In genomic region chr18:59467497-59467896, GRCh38 we compare ENCODE assay signal across 21 cellular contexts.
"Had no signal": no experiment of that assay in that cellular context is flagged by ENCODE, and none has a peak within 500 bp of the region (broad histone marks: within the 10 kb centered on the region; RNA-seq: fewer than 3 reads in every experiment).

No MANE protein-coding gene starts in this region.

- ATAC-seq: stimulated activated memory B cell treated with anti-CD40 and anti-IgM and Interleukin-4, amounts not matched to agents 10 μg/mL and 1 μg/mL and 100 μg/mL, for 72 hours; stimulated activated naive CD8-positive, alpha-beta T cell treated with anti-CD3 and anti-CD28 coated beads, Interleukin-15, amount 100 ng/mL, for 72 hours had no signal

- H3K9ac ChIP-seq: neural progenitor cell had no signal

- H3K27ac ChIP-seq: left ventricle myocardium inferior, neural progenitor cell, ovary, right atrium auricular region, right lobe of liver, tibial nerve, uterus had no signal

- H2AFZ ChIP-seq: neural progenitor cell had no signal

- H3K4me2 ChIP-seq: neural progenitor cell, smooth muscle cell had no signal

- H3K36me3 ChIP-seq: left ventricle myocardium inferior, neural progenitor cell, ovary, right atrium auricular region, right lobe of liver, tibial nerve, uterus had no signal

- H3K4me1 ChIP-seq: neural progenitor cell, right lobe of liver, tibial nerve, uterus had no signal

- DNase-seq: hypothalamus; islet precursor cell; left ventricle myocardium inferior; mesendoderm; naive B cell; ovary; right lobe of liver; stimulated activated CD4-positive, alpha-beta T cell treated with anti-CD3 and anti-CD28 coated beads, Interleukin-12 subunit alpha, Interleukin-12 subunit beta, amount 100 ng/mL, for 4 hours; stimulated activated CD4-positive, alpha-beta T cell treated with anti-CD3 and anti-CD28 coated beads, Interleukin-15, amount 100 ng/mL, for 24 hours; stimulated activated CD4-positive, alpha-beta T cell treated with anti-CD3 and anti-CD28 coated beads, Interleukin-2, amount 100 ng/mL, for 24 hours; stimulated activated CD4-positive, alpha-beta T cell treated with anti-CD3 and anti-CD28 coated beads, Interleukin-4, amount 100 ng/mL, for 1 hour; stimulated activated naive CD4-positive, alpha-beta T cell treated with Interleukin-2 at 50 U/mL for 16 hours; stimulated activated naive CD8-positive, alpha-beta T cell treated with anti-CD3 and anti-CD28 coated beads, Interleukin-15, amount 100 ng/mL, for 72 hours; substantia nigra; uterus had no signal

- H3K27me3 ChIP-seq: neural progenitor cell, ovary, right atrium auricular region, right lobe of liver, tibial nerve, uterus had no signal

- H3K9me3 ChIP-seq: left ventricle myocardium inferior, ovary, right atrium auricular region, right lobe of liver, tibial nerve, uterus had no signal

- H3K4me3 ChIP-seq: left ventricle myocardium inferior, lung, neural progenitor cell, ovary, right atrium auricular region, right lobe of liver, smooth muscle cell, tibial nerve, uterus had no signal
